In genomic region chr2:173898178-173898668, GRCh38 we compare ENCODE assay signal across 8 cellular contexts.
DNase-seq lines count a peak whose midpoint lies in the region; ATAC-seq, FAIRE-seq and TF ChIP-seq lines count a peak whose summit lies in the region.

No MANE protein-coding gene starts in this region.

- H3K9me3 ChIP-seq in trophoblast cell (ENCODE audit: insufficient read depth, low read depth, low read length) = no peaks in the 10 kb centered on the region

- no peak overlapping the region for H2BK12ac ChIP-seq in trophoblast cell (ENCODE audit: low read length)

- H3K23ac ChIP-seq in trophoblast cell (ENCODE audit: low read length) = no peak overlapping the region

- no peak overlapping the region for H3K4me3 Mint-ChIP-seq in HFFc6

- H3K9me3 Mint-ChIP-seq in HFFc6 = no peaks in the 10 kb centered on the region

- no peaks in the 10 kb centered on the region for H3K79me2 ChIP-seq in trophoblast cell (ENCODE audit: control insufficient read depth, insufficient read depth, low read length, poor library complexity)

- no peak overlapping the region for H2BK120ac ChIP-seq in trophoblast cell (ENCODE audit: insufficient read depth, low read length, poor library complexity)

- ATAC-seq in GM21515 (IDR thresholded peaks at IDR 0.05; ENCODE audit: unreplicated experiment) = peak; percentile 92
- peak; percentile 94 for ATAC-seq in HG03460 (IDR thresholded peaks at IDR 0.05; ENCODE audit: unreplicated experiment)

- DNase-seq in GM18507 (ENCODE audit: extremely low spot score, insufficient read length, low read depth) (no peak), globus pallidus (ENCODE audit: low spot score) (peak; percentile 14), trophoblast cell (no peak), HFFc6 (no peak), epidermal melanocyte (ENCODE audit: insufficient read length, low spot score) (no peak)
- DNase-seq in stimulated activated CD4-positive, alpha-beta T cell treated with anti-CD3 and anti-CD28 coated beads, Interleukin-4, amount 100 ng/mL, for 24 hours = no peak

- no peaks in the 10 kb centered on the region for H3K79me1 ChIP-seq in trophoblast cell (ENCODE audit: low read length)

- no peak for TF ChIP-seq CTCF in HFFc6 (IDR thresholded peaks at IDR 0.05)

- no peak overlapping the region for H4K8ac ChIP-seq in trophoblast cell (ENCODE audit: low read depth, low read length)

- no peak overlapping the region for H3K27ac Mint-ChIP-seq in HFFc6

- no peak overlapping the region for H3K27ac ChIP-seq in trophoblast cell (ENCODE audit: low read depth, low read length)

- H3K14ac ChIP-seq in trophoblast cell (ENCODE audit: low read length) = no peak overlapping the region

- H3K18ac ChIP-seq in trophoblast cell (ENCODE audit: low read length) = no peak overlapping the region

- H3K9ac ChIP-seq in trophoblast cell (ENCODE audit: low read length) = no peak overlapping the region

- H3K4me1 Mint-ChIP-seq in HFFc6 (ENCODE audit: low read depth) = no peaks in the 10 kb centered on the region

- WGBS in trophoblast cell (ENCODE audit: extremely low coverage, insufficient coverage, insufficient read length) = no CpG with 5 or more reads among the region's 5 CpGs

- no peak overlapping the region for H3K4me2 ChIP-seq in trophoblast cell (ENCODE audit: low read length)

- FAIRE-seq in GM18507 (lab: Jason Lieb, UNC) = peak; percentile 100

- no peak overlapping the region for H3K4me3 ChIP-seq in trophoblast cell (ENCODE audit: low read depth, low read length)

- H3K36me3 ChIP-seq in trophoblast cell (ENCODE audit: control insufficient read depth in 1 of 2, insufficient read depth in 2 of 2, low read length in 2 of 2) = peaks cover 0 to 2% of the 10 kb centered on the region in 2 experiments

- no peak overlapping the region for H4K12ac ChIP-seq in trophoblast cell (ENCODE audit: low read depth, low read length)

- no peak overlapping the region for H2AFZ ChIP-seq in trophoblast cell (ENCODE audit: insufficient read depth, low read length, poor library complexity)

- no peak overlapping the region for H4K91ac ChIP-seq in trophoblast cell (ENCODE audit: low read depth, low read length)

- no peak overlapping the region for H2BK5ac ChIP-seq in trophoblast cell (ENCODE audit: low read depth, low read length, poor library complexity)

- H3K4me1 ChIP-seq in trophoblast cell (ENCODE audit: control insufficient read depth in 1 of 2, insufficient read depth in 2 of 2, low read length in 2 of 2) = no peaks in the 10 kb centered on the region

- peaks cover 2% of the 10 kb centered on the region; the same call in 1 of the 2 replicates for H3K27me3 Mint-ChIP-seq in HFFc6 (ENCODE audit: insufficient read depth)

- H3K4ac ChIP-seq in trophoblast cell (ENCODE audit: low read depth, low read length) = no peak overlapping the region

- H2AK5ac ChIP-seq in trophoblast cell (ENCODE audit: low read length) = no peak overlapping the region

- peaks cover 11% of the 10 kb centered on the region for H3K36me3 Mint-ChIP-seq in HFFc6 (ENCODE audit: low read depth)

- H3K27me3 ChIP-seq in trophoblast cell (ENCODE audit: insufficient read depth, low read length) = no peaks in the 10 kb centered on the region
